1 cellular context compared by ENCODE assay signal in the genomic region with DNA sequence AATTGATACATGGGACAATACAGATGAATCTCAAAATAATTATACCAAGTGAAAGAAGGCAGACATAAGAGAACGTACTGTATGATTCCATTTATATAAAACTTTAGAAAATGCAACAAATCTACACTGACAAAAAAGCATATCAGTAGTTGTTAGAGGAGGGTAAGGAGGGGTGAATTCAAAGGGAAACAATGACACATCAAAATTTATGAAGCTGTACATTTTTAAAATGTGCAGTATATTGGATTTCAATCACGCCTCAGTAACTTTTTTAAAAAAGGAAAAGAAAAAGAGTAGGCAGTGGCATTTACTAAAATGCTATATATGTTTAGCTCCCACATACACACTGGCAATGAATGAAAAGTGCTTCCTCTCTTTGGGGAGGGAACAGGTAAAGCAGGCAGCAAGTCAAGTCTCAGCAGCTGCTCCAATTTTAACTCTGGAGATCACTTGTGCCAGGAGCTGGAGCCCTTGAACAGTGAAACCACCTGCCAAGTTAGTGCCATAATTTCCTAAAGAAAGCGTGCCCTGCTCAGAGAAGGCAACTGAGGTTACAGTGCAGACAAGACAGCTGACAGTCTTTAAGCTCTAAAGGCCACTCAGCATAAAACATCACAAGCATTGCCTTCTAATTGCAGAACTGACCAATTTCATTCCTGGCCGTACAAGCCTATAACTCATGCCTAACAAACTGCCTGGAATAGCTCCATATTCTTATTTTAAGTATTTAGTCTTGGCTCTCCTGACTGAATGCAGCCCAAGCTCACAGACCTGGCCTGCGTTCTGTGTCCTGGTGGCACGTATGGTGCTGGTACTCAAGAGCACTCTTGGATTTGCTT.
TF ChIP-seq lines count a peak whose summit lies in the region.

No MANE protein-coding gene starts in this region.

TF ChIP-seq in IMR-90, 13 proteins besides CTCF, POLR2A, EP300 and RAD21 (continued from another document):
- TF ChIP-seq RCOR1 (IDR thresholded peaks at IDR 0.05; ENCODE audit: insufficient replicate concordance, low read length) (no peak), MXI1 (IDR thresholded peaks at IDR 0.05; ENCODE audit: borderline replicate concordance, low read depth, low read length) (no peak)
